In genomic region chr11:48114740-48115139, GRCh38 we compare ENCODE assay signal across 20 cellular contexts.
"Had no signal": no experiment of that assay in that cellular context is flagged by ENCODE, and none has a peak within 500 bp of the region (broad histone marks: within the 10 kb centered on the region; RNA-seq: fewer than 3 reads in every experiment).

No MANE protein-coding gene starts in this region.

- DNase-seq: colonic mucosa; dermis blood vessel endothelial cell; erythroblast; foreskin melanocyte; left colon; left ventricle myocardium superior; mesenchymal stem cell; midbrain; occipital lobe; pancreas; right cardiac atrium; stimulated activated CD4-positive, alpha-beta T cell treated with anti-CD3 and anti-CD28 coated beads, Interleukin-4, amount 100 ng/mL, for 1 hour; stimulated activated naive B cell treated with anti-CD40 and anti-IgM and Interleukin-4, amounts not matched to agents 10 μg/mL and 1 μg/mL and 100 μg/mL, for 72 hours; stimulated activated naive CD8-positive, alpha-beta T cell treated with anti-CD3 and anti-CD28 coated beads, Interleukin-15, amount 100 ng/mL, for 72 hours; testis; transverse colon had no signal

- H3K27me3 ChIP-seq: colonic mucosa, hepatocyte, pancreas, testis, transverse colon had no signal

- H3K79me2 ChIP-seq: hepatocyte had no signal

- H3K27me3 Mint-ChIP-seq: progenitor cell of endocrine pancreas; stimulated activated naive B cell treated with anti-CD40 and anti-IgM and Interleukin-4, amounts not matched to agents 10 μg/mL and 1 μg/mL and 100 μg/mL, for 72 hours; stimulated activated naive CD8-positive, alpha-beta T cell treated with anti-CD3 and anti-CD28 coated beads, Interleukin-15, amount 100 ng/mL, for 72 hours had no signal

- H3K36me3 ChIP-seq: colonic mucosa, pancreas had no signal

- H3K27ac ChIP-seq: colonic mucosa, hepatocyte, pancreas, testis, transverse colon had no signal

- H3K27ac Mint-ChIP-seq: nephron; progenitor cell of endocrine pancreas; stimulated activated naive B cell treated with anti-CD40 and anti-IgM and Interleukin-4, amounts not matched to agents 10 μg/mL and 1 μg/mL and 100 μg/mL, for 72 hours; stimulated activated naive CD8-positive, alpha-beta T cell treated with anti-CD3 and anti-CD28 coated beads, Interleukin-15, amount 100 ng/mL, for 72 hours had no signal

- H3K4me3 ChIP-seq: colonic mucosa, hepatocyte, lung, pancreas, testis, transverse colon had no signal

- H2AFZ ChIP-seq: hepatocyte had no signal

- H3K9me3 ChIP-seq: colonic mucosa, pancreas, testis had no signal

- ATAC-seq: left colon; left ventricle myocardium superior; pancreas; right cardiac atrium; stimulated activated naive B cell treated with anti-CD40 and anti-IgM and Interleukin-4, amounts not matched to agents 10 μg/mL and 1 μg/mL and 100 μg/mL, for 72 hours; stimulated activated naive CD8-positive, alpha-beta T cell treated with anti-CD3 and anti-CD28 coated beads, Interleukin-15, amount 100 ng/mL, for 72 hours had no signal

- H3K4me1 ChIP-seq: colonic mucosa had no signal

- H3K4me2 ChIP-seq: hepatocyte had no signal

- H3K4me3 Mint-ChIP-seq: nephron; stimulated activated naive B cell treated with anti-CD40 and anti-IgM and Interleukin-4, amounts not matched to agents 10 μg/mL and 1 μg/mL and 100 μg/mL, for 72 hours; stimulated activated naive CD8-positive, alpha-beta T cell treated with anti-CD3 and anti-CD28 coated beads, Interleukin-15, amount 100 ng/mL, for 72 hours had no signal
